In the genomic region with DNA sequence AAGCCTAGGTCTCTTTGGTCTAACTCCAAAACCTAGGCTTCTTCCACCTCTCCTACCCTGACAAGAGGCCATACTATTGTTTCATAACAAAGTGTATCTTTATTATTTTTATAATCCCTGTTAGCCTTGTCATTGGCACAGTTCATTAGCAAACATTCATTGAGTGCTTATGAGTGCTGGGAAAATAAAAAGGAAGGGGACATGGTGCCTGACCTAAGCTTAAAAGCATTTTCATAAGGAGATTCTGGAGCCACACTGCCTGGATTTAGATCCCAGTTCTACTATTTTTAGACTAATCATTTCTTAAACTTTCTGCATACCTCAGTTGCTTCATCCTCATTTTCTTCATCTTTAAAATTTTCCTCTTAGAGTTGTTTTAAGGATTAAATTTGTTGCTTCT, we compare ENCODE assay signal across 8 cellular contexts.
A peak's percentile ranks its signal among the peaks of the same experiment; 100 is the strongest.
DNase-seq lines count a peak whose midpoint lies in the region; ATAC-seq and TF ChIP-seq lines count a peak whose summit lies in the region.
"Had no signal": no experiment of that assay in that cellular context is flagged by ENCODE, and none has a peak within 500 bp of the region (broad histone marks: within the 10 kb centered on the region; RNA-seq: fewer than 3 reads in every experiment).

No MANE protein-coding gene starts in this region.

- H3K4me1 Mint-ChIP-seq in activated T-helper 1 cell treated with anti-CD3 and anti-CD28 coated beads, Interleukin-12 subunit alpha, Interleukin-12 subunit beta, Interleukin-2, Interleukin-4 antibody, amounts not matched to agents 30 ng/mL and 10 ng/mL and 1 ng/mL, durations not matched to agents 14 hours and 24 hours and 36 hours (ENCODE audit: low read depth), result peaks cover 88% of the 10 kb centered on the region
- peaks cover 39 to 86% (median 79%) of the 10 kb centered on the region in 4 donors for H3K4me1 Mint-ChIP-seq in naive thymus-derived CD8-positive, alpha-beta T cell

- H3K4me3 ChIP-seq in sigmoid colon (no peak overlapping the region), vagina (no peak overlapping the region)

- H3K27me3 ChIP-seq in sigmoid colon (no peaks in the 10 kb centered on the region), vagina (no peaks in the 10 kb centered on the region)

- ATAC-seq in GM21381 (IDR thresholded peaks at IDR 0.05; ENCODE audit: unreplicated experiment), result peak; percentile 0
- ATAC-seq in naive thymus-derived CD8-positive, alpha-beta T cell, result no peak
- ATAC-seq: HepG2 had no signal

- POLR2A ChIA-PET in naive thymus-derived CD8-positive, alpha-beta T cell (lab: Charles Lee), result interaction anchor here (0.8 to 2.2 kb wide), 7 partner anchors 12 to 164 kb away, joined by 3 to 11 read pairs (median 3); no protein-coding TSS in a partner anchor

- peak overlapping the region; percentile 88 for H3K27ac Mint-ChIP-seq in activated T-helper 1 cell treated with anti-CD3 and anti-CD28 coated beads, Interleukin-12 subunit alpha, Interleukin-12 subunit beta, Interleukin-2, Interleukin-4 antibody, amounts not matched to agents 30 ng/mL and 10 ng/mL and 1 ng/mL, durations not matched to agents 14 hours and 24 hours and 36 hours
- peak overlapping the region in 6 of 10 donors; percentile 66 to 87 (median 74) for H3K27ac Mint-ChIP-seq in naive thymus-derived CD8-positive, alpha-beta T cell

- intact Hi-C loops in activated T-helper 1 cell treated with anti-CD3 and anti-CD28 coated beads, Interleukin-12 subunit alpha, Interleukin-12 subunit beta, Interleukin-2, Interleukin-4 antibody, amounts not matched to agents 30 ng/mL and 10 ng/mL and 1 ng/mL, durations not matched to agents 14 hours and 24 hours and 36 hours (cut with micrococcal nuclease), result loop anchor here (1.0 to 10.0 kb wide), 16 partner anchors 8 to 1361 kb away; no protein-coding TSS in a partner anchor
- intact Hi-C loops in sigmoid colon (cut with DNase I), result no loop called here
- intact Hi-C loops in vagina (cut with DNase I), result no loop called here

- TF ChIP-seq CTCF in sigmoid colon (IDR thresholded peaks at IDR 0.05) (no peak), vagina (IDR thresholded peaks at IDR 0.05) (no peak)

- H3K9me3 ChIP-seq in sigmoid colon (no peaks in the 10 kb centered on the region), vagina (no peaks in the 10 kb centered on the region)

- H3K27ac ChIP-seq in caudate nucleus (ENCODE audit: low read depth, low read length) (no peak overlapping the region), sigmoid colon (no peak overlapping the region), vagina (no peak overlapping the region)

- H3K9me3 Mint-ChIP-seq in activated T-helper 1 cell treated with anti-CD3 and anti-CD28 coated beads, Interleukin-12 subunit alpha, Interleukin-12 subunit beta, Interleukin-2, Interleukin-4 antibody, amounts not matched to agents 30 ng/mL and 10 ng/mL and 1 ng/mL, durations not matched to agents 14 hours and 24 hours and 36 hours, result no peaks in the 10 kb centered on the region
- no peaks in the 10 kb centered on the region for H3K9me3 Mint-ChIP-seq in naive thymus-derived CD8-positive, alpha-beta T cell

- H3K36me3 ChIP-seq in sigmoid colon, result no peaks in the 10 kb centered on the region
- no peaks in the 10 kb centered on the region for H3K36me3 ChIP-seq in vagina

- H3K36me3 Mint-ChIP-seq in activated T-helper 1 cell treated with anti-CD3 and anti-CD28 coated beads, Interleukin-12 subunit alpha, Interleukin-12 subunit beta, Interleukin-2, Interleukin-4 antibody, amounts not matched to agents 30 ng/mL and 10 ng/mL and 1 ng/mL, durations not matched to agents 14 hours and 24 hours and 36 hours (ENCODE audit: low read depth), result peaks cover 2% of the 10 kb centered on the region
- no peaks in the 10 kb centered on the region for H3K36me3 Mint-ChIP-seq in naive thymus-derived CD8-positive, alpha-beta T cell

- no peak for TF ChIP-seq EP300 in sigmoid colon (IDR thresholded peaks at IDR 0.05)

- H3K4me1 ChIP-seq in sigmoid colon (peaks cover 0 to 28% (median 6%) of the 10 kb centered on the region in 4 donors), vagina (peaks cover 17% of the 10 kb centered on the region)

- DNase-seq in EH (ENCODE audit: low read depth) (peak; percentile 91), caudate nucleus (lab: John Stamatoyannopoulos, UW) (no peak), sigmoid colon (no peak), vagina (ENCODE audit: extremely low spot score in 2 of 2) (no peak)
- no peak for DNase-seq in activated T-helper 1 cell treated with anti-CD3 and anti-CD28 coated beads, Interleukin-12 subunit alpha, Interleukin-12 subunit beta, Interleukin-2, Interleukin-4 antibody, amounts not matched to agents 30 ng/mL and 10 ng/mL and 1 ng/mL, durations not matched to agents 14 hours and 24 hours and 36 hours (ENCODE audit: low spot score)
- no peak for DNase-seq in naive thymus-derived CD8-positive, alpha-beta T cell

- H3K4me3 Mint-ChIP-seq in activated T-helper 1 cell treated with anti-CD3 and anti-CD28 coated beads, Interleukin-12 subunit alpha, Interleukin-12 subunit beta, Interleukin-2, Interleukin-4 antibody, amounts not matched to agents 30 ng/mL and 10 ng/mL and 1 ng/mL, durations not matched to agents 14 hours and 24 hours and 36 hours, result no peak overlapping the region
- H3K4me3 Mint-ChIP-seq in naive thymus-derived CD8-positive, alpha-beta T cell, result peak overlapping the region in 2 of 10 donors; percentile 34 to 39

- H3K27me3 Mint-ChIP-seq in activated T-helper 1 cell treated with anti-CD3 and anti-CD28 coated beads, Interleukin-12 subunit alpha, Interleukin-12 subunit beta, Interleukin-2, Interleukin-4 antibody, amounts not matched to agents 30 ng/mL and 10 ng/mL and 1 ng/mL, durations not matched to agents 14 hours and 24 hours and 36 hours (ENCODE audit: insufficient read depth), result no peaks in the 10 kb centered on the region
- no peaks in the 10 kb centered on the region for H3K27me3 Mint-ChIP-seq in naive thymus-derived CD8-positive, alpha-beta T cell

- TF ChIP-seq POLR2A in sigmoid colon (IDR thresholded peaks at IDR 0.05) (no peak), vagina (IDR thresholded peaks at IDR 0.05) (no peak)
